8 cellular contexts compared by ENCODE assay signal in genomic region chr2:84925724-84926376, GRCh38. TPM values are rescaled to one million over a fixed set of nuclear protein-coding genes. Genes with fewer than 3 reads are reported as not detected.
DNase-seq lines count a peak whose midpoint lies in the region; ATAC-seq and TF ChIP-seq lines count a peak whose summit lies in the region.

No MANE protein-coding gene starts in this region.

- TF ChIP-seq POLR2A in testis (IDR thresholded peaks at IDR 0.05) = no peak

- H3K4me3 ChIP-seq in MM.1S (ENCODE audit: low read length) (peak overlapping the region; percentile 94), testis (peak overlapping the region; percentile 40 to 42)

- no peaks in the 10 kb centered on the region for H4K20me1 ChIP-seq in MM.1S (ENCODE audit: insufficient read depth, low read length)

- peak overlapping the region; percentile 61; the same call in 1 of the 2 replicates for H3K9ac ChIP-seq in MM.1S (ENCODE audit: low read length)

- intact Hi-C loops in testis (cut with DNase I; ENCODE audit: low total_unique reads) = no loop called here

- peaks cover 20% of the 10 kb centered on the region for H3F3A ChIP-seq in MM.1S (ENCODE audit: insufficient read depth, low read length)

- H3K4me2 ChIP-seq in MM.1S (ENCODE audit: low read depth, low read length) = peak overlapping the region; percentile 97

- H3K27ac ChIP-seq in MM.1S (ENCODE audit: low read length) = peak overlapping the region; percentile 57; the same call in 1 of the 2 replicates
- H3K27ac ChIP-seq in testis = peak overlapping the region in 1 of 2 donors; percentile 15

- H3K36me3 ChIP-seq in MM.1S (replicated peaks; ENCODE audit: insufficient read depth, low read length) (no peaks in the 10 kb centered on the region), testis (ENCODE audit: low read depth, missing control alignments) (no peaks in the 10 kb centered on the region)

- TF ChIP-seq CTCF in MM.1S (IDR thresholded peaks at IDR 0.05; ENCODE audit: low read length) (peak; percentile 99), omental fat pad (IDR thresholded peaks at IDR 0.05) (peak in 2 of 3 donors; percentile 78 to 98), testis (IDR thresholded peaks at IDR 0.05) (peak; percentile 96 to 97 (median 97))

- H3K9me3 ChIP-seq in MM.1S (replicated peaks; ENCODE audit: insufficient read depth, low read length) (no peaks in the 10 kb centered on the region), testis (no peaks in the 10 kb centered on the region)

- DNase-seq in GDM1 (lab: John Stamatoyannopoulos, UW) (peak; percentile 88), HCEC 1CT (peak; percentile 93), MM.1S (peak; percentile 95), SHP77 (lab: John Stamatoyannopoulos, UW) (peak; percentile 90 to 96), foreskin melanocyte (peak; percentile 81), omental fat pad (ENCODE audit: low spot score) (peak; percentile 100), testis (peak; percentile 98)
- peak; percentile 100 for DNase-seq in activated effector memory CD4-positive, alpha-beta T cell treated with anti-CD3 and anti-CD28 coated beads, Interleukin-2, amount 50 U/mL, for 16 hours

- no peaks in the 10 kb centered on the region for H3K27me3 ChIP-seq in MM.1S (replicated peaks; ENCODE audit: insufficient read depth, low read length)
- no peaks in the 10 kb centered on the region for H3K27me3 ChIP-seq in testis

- 5 to 7% methylated on average over 34 of the region's 34 CpGs for WGBS in testis, 2 donors

- no peaks in the 10 kb centered on the region for H3K79me2 ChIP-seq in MM.1S (ENCODE audit: low read length)

- H3K4me1 ChIP-seq in MM.1S (ENCODE audit: low read length) (peaks cover 10% of the 10 kb centered on the region), testis (peaks cover 6% of the 10 kb centered on the region)

- H3K9me2 ChIP-seq in MM.1S (replicated peaks; ENCODE audit: insufficient read depth, low read length) = no peaks in the 10 kb centered on the region

- H2AFZ ChIP-seq in MM.1S (ENCODE audit: low read length) = peak overlapping the region; percentile 99

- ATAC-seq in omental fat pad (ENCODE audit: low FRiP score) = peak; percentile 75

RNA-seq across cellular contexts. Expression of gene TMSB10, which starts 20.4 kb away (rescaled TPM):
- 1,000 to 10,000 TPM; 2,816 to 4,346 (median 4,048) TPM for total RNA-seq in omental fat pad
- 1,000 to 10,000 TPM; 2,819 to 3,571 TPM for total RNA-seq in testis
- 1,824 TPM for polyA plus RNA-seq in testis (ENCODE audit: insufficient read depth, low read depth, low replicate concordance)

RNA-seq across cellular contexts. Expression of gene TRABD2A, which starts 45.0 kb away (rescaled TPM):
- total RNA-seq in omental fat pad = 1 to 10 TPM; 5.3 to 9.0 (median 6.4) TPM
- 10 to 100 TPM; 19.1 to 44.1 TPM for total RNA-seq in testis
- 82.5 TPM for polyA plus RNA-seq in testis (ENCODE audit: insufficient read depth, low read depth, low replicate concordance)

RNA-seq across cellular contexts. Expression of gene KCMF1, which starts 45.1 kb away (rescaled TPM):
- 10 to 100 TPM; 52.0 to 75.2 (median 63.5) TPM for total RNA-seq in omental fat pad
- 10 to 100 TPM; 53.9 to 56.9 TPM for total RNA-seq in testis
- 141 TPM for polyA plus RNA-seq in testis (ENCODE audit: insufficient read depth, low read depth, low replicate concordance)
